In the genomic region with DNA sequence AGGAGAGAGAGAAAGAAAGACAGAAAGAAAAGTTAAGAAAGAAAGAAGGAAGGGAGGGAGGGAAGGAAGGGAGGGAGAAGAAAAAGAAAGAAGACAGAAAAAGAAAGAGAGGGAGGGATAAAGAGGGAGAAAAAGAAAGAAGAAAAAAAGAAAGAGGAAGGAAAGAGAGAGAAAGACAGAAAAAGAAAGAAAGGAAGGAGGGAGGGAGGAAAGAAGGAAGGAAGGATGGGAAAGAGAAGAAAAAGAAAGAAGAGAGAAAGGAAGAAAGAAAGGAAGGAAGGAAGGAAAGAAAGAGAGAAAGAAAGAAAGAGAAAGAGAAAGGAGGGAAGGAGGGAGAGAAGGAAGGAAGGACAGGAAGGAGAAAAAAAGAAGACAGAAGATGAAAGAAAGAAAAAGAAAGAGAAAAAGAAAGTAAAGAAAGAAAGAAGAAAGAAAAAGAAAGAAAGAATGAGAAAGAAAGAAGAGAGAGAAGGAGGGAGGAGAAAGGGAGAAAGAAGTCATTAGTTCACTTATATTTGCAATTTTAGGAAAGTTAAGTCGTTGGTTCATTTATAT, we compare ENCODE assay signal across 1 cellular context.
TF ChIP-seq lines count a peak whose summit lies in the region.

No MANE protein-coding gene starts in this region.

TF ChIP-seq in WTC11, 78 proteins besides CTCF, POLR2A, EP300 and RAD21:
- TF ChIP-seq SMAD3 (CRISPR knock-in tag; IDR thresholded peaks at IDR 0.05; ENCODE audit: borderline replicate concordance) (no peak), ZNF317 (CRISPR knock-in tag; IDR thresholded peaks at IDR 0.05; ENCODE audit: borderline replicate concordance, low read depth) (no peak), USF1 (CRISPR knock-in tag; IDR thresholded peaks at IDR 0.05) (no peak)
- TF ChIP-seq, protein P1, sequence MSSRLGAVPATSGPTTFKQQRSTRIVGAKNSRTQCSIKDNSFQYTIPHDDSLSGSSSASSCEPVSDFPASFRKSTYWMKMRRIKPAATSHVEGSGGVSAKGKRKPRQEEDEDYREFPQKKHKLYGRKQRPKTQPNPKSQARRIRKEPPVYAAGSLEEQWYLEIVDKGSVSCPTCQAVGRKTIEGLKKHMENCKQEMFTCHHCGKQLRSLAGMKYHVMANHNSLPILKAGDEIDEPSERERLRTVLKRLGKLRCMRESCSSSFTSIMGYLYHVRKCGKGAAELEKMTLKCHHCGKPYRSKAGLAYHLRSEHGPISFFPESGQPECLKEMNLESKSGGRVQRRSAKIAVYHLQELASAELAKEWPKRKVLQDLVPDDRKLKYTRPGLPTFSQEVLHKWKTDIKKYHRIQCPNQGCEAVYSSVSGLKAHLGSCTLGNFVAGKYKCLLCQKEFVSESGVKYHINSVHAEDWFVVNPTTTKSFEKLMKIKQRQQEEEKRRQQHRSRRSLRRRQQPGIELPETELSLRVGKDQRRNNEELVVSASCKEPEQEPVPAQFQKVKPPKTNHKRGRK (CRISPR knock-in tag; IDR thresholded peaks at IDR 0.05; ENCODE audit: borderline replicate concordance): 0 out of 2 replicates have a peak, but pooled peaks have one; percentile 68
